27 cellular contexts compared by ENCODE assay signal in genomic region chr5:112473989-112474388, GRCh38.
"Had no signal": no experiment of that assay in that cellular context is flagged by ENCODE, and none has a peak within 500 bp of the region (broad histone marks: within the 10 kb centered on the region; RNA-seq: fewer than 3 reads in every experiment).

No MANE protein-coding gene starts in this region.

- H3K4me1 Mint-ChIP-seq: immature natural killer cell; naive thymus-derived CD4-positive, alpha-beta T cell; stimulated activated naive B cell treated with anti-CD40 and anti-IgM and Interleukin-4, amounts not matched to agents 10 μg/mL and 1 μg/mL and 100 μg/mL, for 72 hours had no signal

- H3K27me3 ChIP-seq: heart left ventricle, pancreas, right lobe of liver, stomach, testis, thyroid gland, transverse colon, upper lobe of right lung had no signal

- H3K36me3 Mint-ChIP-seq: immature natural killer cell; naive thymus-derived CD4-positive, alpha-beta T cell; natural killer cell treated with Interleukin-12 subunit alpha and Interleukin-12 subunit beta and Interleukin-15 and Interleukin-18, amount 100 ng/mL, for 72 hours; stimulated activated naive B cell treated with anti-CD40 and anti-IgM and Interleukin-4, amounts not matched to agents 10 μg/mL and 1 μg/mL and 100 μg/mL, for 72 hours had no signal

- ATAC-seq: left lobe of liver; mucosa of descending colon; naive thymus-derived CD4-positive, alpha-beta T cell; natural killer cell treated with Interleukin-12 subunit alpha and Interleukin-12 subunit beta and Interleukin-15 and Interleukin-18, amount 100 ng/mL, for 72 hours; pancreas; right lobe of liver; stimulated activated naive B cell treated with anti-CD40 and anti-IgM and Interleukin-4, amounts not matched to agents 10 μg/mL and 1 μg/mL and 100 μg/mL, for 72 hours; stimulated activated naive CD8-positive, alpha-beta T cell treated with anti-CD3 and anti-CD28 coated beads, Interleukin-15, Interleukin-2, amounts not matched to agents 100 U/mL and 50 U/mL, for 24 hours; upper lobe of right lung had no signal

- H3K4me1 ChIP-seq: pancreas, prostate gland, right lobe of liver, stomach, testis, thyroid gland, transverse colon, upper lobe of right lung had no signal

- DNase-seq: heart left ventricle; hypothalamus; immature natural killer cell; mesendoderm; midbrain; mucosa of descending colon; naive thymus-derived CD4-positive, alpha-beta T cell; nucleus accumbens; pancreas; retina; right lobe of liver; stimulated activated CD4-positive, alpha-beta T cell treated with anti-CD3 and anti-CD28 coated beads, Interleukin-12 subunit alpha, Interleukin-12 subunit beta, amount 100 ng/mL, for 4 hours; stimulated activated CD4-positive, alpha-beta T cell treated with anti-CD3 and anti-CD28 coated beads, Interleukin-15, amount 100 ng/mL, for 24 hours; stimulated activated CD4-positive, alpha-beta T cell treated with anti-CD3 and anti-CD28 coated beads, Interleukin-2, amount 100 ng/mL, for 24 hours; stimulated activated CD4-positive, alpha-beta T cell treated with anti-CD3 and anti-CD28 coated beads, Interleukin-4, amount 100 ng/mL, for 1 hour; stimulated activated naive B cell treated with anti-CD40 and anti-IgM and Interleukin-4, amounts not matched to agents 10 μg/mL and 1 μg/mL and 100 μg/mL, for 72 hours; stimulated activated naive CD8-positive, alpha-beta T cell treated with anti-CD3 and anti-CD28 coated beads, Interleukin-15, Interleukin-2, amounts not matched to agents 100 U/mL and 50 U/mL, for 24 hours; stomach; testis; thyroid gland; transverse colon; upper lobe of right lung had no signal

- H3K27ac Mint-ChIP-seq: immature natural killer cell; naive thymus-derived CD4-positive, alpha-beta T cell; natural killer cell treated with Interleukin-12 subunit alpha and Interleukin-12 subunit beta and Interleukin-15 and Interleukin-18, amount 100 ng/mL, for 72 hours; stimulated activated naive B cell treated with anti-CD40 and anti-IgM and Interleukin-4, amounts not matched to agents 10 μg/mL and 1 μg/mL and 100 μg/mL, for 72 hours had no signal

- H3K36me3 ChIP-seq: heart left ventricle, pancreas, prostate gland, right lobe of liver, stomach, thyroid gland, transverse colon, upper lobe of right lung had no signal

- H3K9me3 ChIP-seq: heart left ventricle, mucosa of descending colon, pancreas, prostate gland, right lobe of liver, stomach, testis, thyroid gland, transverse colon, upper lobe of right lung had no signal

- H3K4me3 Mint-ChIP-seq: immature natural killer cell; naive thymus-derived CD4-positive, alpha-beta T cell; natural killer cell treated with Interleukin-12 subunit alpha and Interleukin-12 subunit beta and Interleukin-15 and Interleukin-18, amount 100 ng/mL, for 72 hours; neural crest cell; stimulated activated naive B cell treated with anti-CD40 and anti-IgM and Interleukin-4, amounts not matched to agents 10 μg/mL and 1 μg/mL and 100 μg/mL, for 72 hours had no signal

- H3K27ac ChIP-seq: pancreas, prostate gland, right lobe of liver, stomach, testis, thyroid gland, transverse colon, upper lobe of right lung had no signal

- H3K4me3 ChIP-seq: heart left ventricle, lung, mucosa of descending colon, pancreas, prostate gland, right lobe of liver, stomach, testis, thyroid gland, transverse colon, upper lobe of right lung had no signal

- H3K9me3 Mint-ChIP-seq: immature natural killer cell; naive thymus-derived CD4-positive, alpha-beta T cell; natural killer cell treated with Interleukin-12 subunit alpha and Interleukin-12 subunit beta and Interleukin-15 and Interleukin-18, amount 100 ng/mL, for 72 hours; neural crest cell; stimulated activated naive B cell treated with anti-CD40 and anti-IgM and Interleukin-4, amounts not matched to agents 10 μg/mL and 1 μg/mL and 100 μg/mL, for 72 hours had no signal
